ENCODE assay signal across 8 cellular contexts in genomic region chr6:161233986-161234620, GRCh38. TPM values are rescaled to one million over a fixed set of nuclear protein-coding genes. Genes with fewer than 3 reads are reported as not detected.
DNase-seq lines count a peak whose midpoint lies in the region; ATAC-seq, FAIRE-seq and TF ChIP-seq lines count a peak whose summit lies in the region.

No MANE protein-coding gene starts in this region.

- peak overlapping the region; percentile 40 for H3K9ac ChIP-seq in astrocyte (ENCODE audit: low read length)

- H3K9me3 Mint-ChIP-seq in astrocyte (ENCODE audit: unreplicated experiment), result no peaks in the 10 kb centered on the region

- ATAC-seq in gastrocnemius medialis (no peak), HG03565 (IDR thresholded peaks at IDR 0.05; ENCODE audit: unreplicated experiment) (no peak)

- H3K4me1 ChIP-seq in astrocyte (ENCODE audit: insufficient read depth, low read length), result peaks cover 23% of the 10 kb centered on the region
- H3K4me1 ChIP-seq in right atrium auricular region, result peaks cover 0 to 24% of the 10 kb centered on the region in 2 donors
- H3K4me1 ChIP-seq in gastrocnemius medialis, result peaks cover 0 to 6% of the 10 kb centered on the region in 2 donors

- peak overlapping the region; percentile 66 for H3K27ac Mint-ChIP-seq in astrocyte (ENCODE audit: unreplicated experiment)

- peaks cover 7% of the 10 kb centered on the region for H3K36me3 Mint-ChIP-seq in astrocyte (ENCODE audit: low read depth, unreplicated experiment)

- DNase-seq in H4 (ENCODE audit: low spot score), result peak; percentile 24
- peak; percentile 90 for DNase-seq in astrocyte (ENCODE audit: low read depth)
- DNase-seq in right atrium auricular region (ENCODE audit: low spot score), result peak; percentile 83
- peak; percentile 32 to 51 for DNase-seq in gastrocnemius medialis
- no peak for DNase-seq in GDM1 (lab: John Stamatoyannopoulos, UW)
- DNase-seq in NCI-H2081 (lab: John Stamatoyannopoulos, UW), result no peak
- DNase-seq in NCI-H510A treated with DMSO at 0.1 percent for 48 hours (lab: John Stamatoyannopoulos, UW), result no peak

- H3K36me3 ChIP-seq in astrocyte (ENCODE audit: insufficient read depth, low read length) (no peaks in the 10 kb centered on the region), right atrium auricular region (no peaks in the 10 kb centered on the region), gastrocnemius medialis (no peaks in the 10 kb centered on the region)

- FAIRE-seq in astrocyte (lab: Jason Lieb, UNC), result no peak

- H3K4me3 ChIP-seq in astrocyte (ENCODE audit: insufficient read depth, low read depth, low read length), result no peak overlapping the region
- H3K4me3 ChIP-seq in right atrium auricular region, result no peak overlapping the region
- no peak overlapping the region for H3K4me3 ChIP-seq in gastrocnemius medialis

- no peaks in the 10 kb centered on the region for H3K27me3 ChIP-seq in astrocyte (ENCODE audit: insufficient read depth, low read length)
- no peaks in the 10 kb centered on the region for H3K27me3 ChIP-seq in right atrium auricular region
- H3K27me3 ChIP-seq in gastrocnemius medialis, result no peaks in the 10 kb centered on the region

- intact Hi-C loops in gastrocnemius medialis (cut with DNase I; ENCODE audit: low total_unique reads), result no loop called here

- peaks cover 43% of the 10 kb centered on the region for H3K4me1 Mint-ChIP-seq in astrocyte (ENCODE audit: low read depth, unreplicated experiment)

- no peak overlapping the region for H2AFZ ChIP-seq in astrocyte (ENCODE audit: low read depth, low read length)

- H3K27ac ChIP-seq in astrocyte (ENCODE audit: low read depth, low read length), result peak overlapping the region; percentile 21
- H3K27ac ChIP-seq in right atrium auricular region, result no peak overlapping the region
- no peak overlapping the region for H3K27ac ChIP-seq in gastrocnemius medialis

- no peaks in the 10 kb centered on the region for H3K9me3 ChIP-seq in astrocyte (ENCODE audit: insufficient read depth, low read depth, low read length)
- no peaks in the 10 kb centered on the region for H3K9me3 ChIP-seq in right atrium auricular region
- no peaks in the 10 kb centered on the region for H3K9me3 ChIP-seq in gastrocnemius medialis

- H3K4me3 Mint-ChIP-seq in astrocyte (ENCODE audit: unreplicated experiment), result no peak overlapping the region

- in situ Hi-C loops in gastrocnemius medialis (cut with MboI; ENCODE audit: low sequenced_read_pairs in 4 of 4), result no loop called here

- H3K79me2 ChIP-seq in astrocyte (ENCODE audit: insufficient read depth, low read length), result peaks cover 38% of the 10 kb centered on the region

- peak overlapping the region; percentile 53 for H3K4me2 ChIP-seq in astrocyte (ENCODE audit: low read length)

- no peak for TF ChIP-seq CTCF in astrocyte (IDR thresholded peaks at IDR 0.05; ENCODE audit: insufficient read depth, low read depth, low read length)
- no peak for TF ChIP-seq CTCF in right atrium auricular region (IDR thresholded peaks at IDR 0.05)
- TF ChIP-seq CTCF in gastrocnemius medialis (IDR thresholded peaks at IDR 0.05 in 4 of 5, conservative IDR thresholded peaks at IDR 0.05 in 1 of 5), result no peak

- H4K20me1 ChIP-seq in astrocyte (ENCODE audit: insufficient read depth, low read length), result peaks cover 16% of the 10 kb centered on the region

- TF ChIP-seq POLR2A in gastrocnemius medialis (IDR thresholded peaks at IDR 0.05), result no peak

- no peaks in the 10 kb centered on the region for H3K27me3 Mint-ChIP-seq in astrocyte (ENCODE audit: low read depth, unreplicated experiment)

RNA-seq across cellular contexts. Expression of gene AGPAT4, which starts 39.8 kb away (rescaled TPM):
- 3.4 and 3.9 TPM in 2 replicates for total RNA-seq in H4 (2014; rRNA removed; shearing (Covaris generic))
- 27.2 and 27.9 TPM in 2 replicates for total RNA-seq in astrocyte
- total RNA-seq in right atrium auricular region, result 1 to 10 TPM; 2.3 to 2.6 TPM
- total RNA-seq in gastrocnemius medialis, result under 1 TPM; 0.36 to 0.61 (median 0.53) TPM

Comparison
In these comparisons a context has a peak if more than half of its experiments do, and no peak if none do; other contexts are left out.
1. DNase-seq: peak in H4 (single experiment), astrocyte (single experiment), right atrium auricular region (single experiment) and gastrocnemius medialis (2 of 2); none in GDM1 (single experiment), NCI-H2081 (0 of 2) and NCI-H510A treated with DMSO at 0.1 percent for 48 hours (single experiment).